Comparison of ENCODE assay signal across 37 cellular contexts in genomic region chr6:13600036-13600435, GRCh38.
"Had no signal": no experiment of that assay in that cellular context is flagged by ENCODE, and none has a peak within 500 bp of the region (broad histone marks: within the 10 kb centered on the region; RNA-seq: fewer than 3 reads in every experiment).

No MANE protein-coding gene starts in this region.

- ATAC-seq: activated CD8-positive, alpha-beta T cell treated with anti-CD3 and anti-CD28 coated beads for 36 hours; activated naive CD4-positive, alpha-beta T cell treated with anti-CD3 and anti-CD28 coated beads, Interleukin-2, amount 50 U/mL, for 72 hours; activated T-cell treated with anti-CD3 and anti-CD28 coated beads, Interleukin-2, amount 50 U/mL, for 4 hours; activated T-cell treated with anti-CD3 and anti-CD28 coated beads, Interleukin-2, amount 50 U/mL, for 72 hours; activated T-helper 17 cell treated with anti-CD3 and anti-CD28 coated beads, Interleukin-2, amount 50 U/mL, for 72 hours; body of pancreas had no signal

- H3K27me3 ChIP-seq: adrenal gland, ascending aorta, body of pancreas, brain microvascular endothelial cell, breast epithelium had no signal

- H3K4me1 ChIP-seq: adrenal gland, ascending aorta, breast epithelium had no signal

- H3K4me3 ChIP-seq: adrenal gland, ascending aorta, body of pancreas, breast epithelium had no signal

- FAIRE-seq: TTC549 had no signal

- H3K4me3 Mint-ChIP-seq: activated B cell treated with CpG ODN at 0.5 μM for 24 hours; activated CD4-positive, alpha-beta memory T cell treated with anti-CD3 and anti-CD28 coated beads for 36 hours; activated CD4-positive, alpha-beta T cell treated with anti-CD3 and anti-CD28 coated beads, Interleukin-2, amount 10 ng/mL, durations not matched to agents 24 days and 14 days; activated CD8-positive, alpha-beta T cell treated with anti-CD3 and anti-CD28 coated beads for 36 hours; activated naive CD4-positive, alpha-beta T cell treated with anti-CD3 and anti-CD28 coated beads for 36 hours; activated naive CD8-positive, alpha-beta T cell treated with anti-CD3 and anti-CD28 coated beads for 36 hours; activated T-cell treated with anti-CD3 and anti-CD28 coated beads, Interleukin-2, amount 50 U/mL, for 4 hours; activated T-cell treated with anti-CD3 and anti-CD28 coated beads, Interleukin-2, amount 50 U/mL, for 72 hours; activated T-helper 1 cell treated with anti-CD3 and anti-CD28 coated beads, Interleukin-12 subunit alpha, Interleukin-12 subunit beta, Interleukin-2, Interleukin-4 antibody, amounts not matched to agents 30 ng/mL and 10 ng/mL and 1 ng/mL, durations not matched to agents 14 hours and 24 hours and 36 hours; activated T-helper 17 cell treated with anti-CD3 and anti-CD28 coated beads, Interleukin-2, amount 50 U/mL, for 72 hours; T-helper 1 cell treated with Interleukin-12 subunit alpha and Interleukin-12 subunit beta and Interleukin-4 antibody, amounts not matched to agents 30 μg/mL and 1 μg/mL, for 36 hours; T-helper 2 cell treated with Interferon-gamma antibody and Interleukin-4, amounts not matched to agents 5 μg/mL and 100 μg/mL, for 36 hours had no signal

- H3K27me3 Mint-ChIP-seq: activated B cell treated with CpG ODN at 0.5 μM for 24 hours; activated CD4-positive, alpha-beta memory T cell treated with anti-CD3 and anti-CD28 coated beads for 36 hours; activated CD4-positive, alpha-beta T cell treated with anti-CD3 and anti-CD28 coated beads, Interleukin-2, amount 10 ng/mL, durations not matched to agents 24 days and 14 days; activated CD8-positive, alpha-beta T cell treated with anti-CD3 and anti-CD28 coated beads for 36 hours; activated naive CD8-positive, alpha-beta T cell treated with anti-CD3 and anti-CD28 coated beads for 36 hours; activated T-helper 17 cell treated with anti-CD3 and anti-CD28 coated beads, Interleukin-2, amount 50 U/mL, for 72 hours had no signal

- H3K36me3 Mint-ChIP-seq: activated naive CD4-positive, alpha-beta T cell treated with anti-CD3 and anti-CD28 coated beads, Interleukin-2, amount 50 U/mL, for 72 hours had no signal

- H3K4me1 Mint-ChIP-seq: activated B cell treated with CpG ODN at 0.5 μM for 24 hours; activated T-helper 17 cell treated with anti-CD3 and anti-CD28 coated beads, Interleukin-2, amount 50 U/mL, for 72 hours had no signal

- H3K9me3 ChIP-seq: adrenal gland, ascending aorta, body of pancreas, breast epithelium had no signal

- DNase-seq: activated B cell treated with CpG ODN at 0.5 μM for 24 hours; activated CD4-positive, alpha-beta memory T cell treated with anti-CD3 and anti-CD28 coated beads for 36 hours; activated CD4-positive, alpha-beta T cell treated with anti-CD3 and anti-CD28 coated beads for 4 hours; activated CD4-positive, alpha-beta T cell treated with anti-CD3 and anti-CD28 coated beads, Interleukin-2, amount 10 ng/mL, durations not matched to agents 24 days and 14 days; activated CD4-positive, alpha-beta T cell treated with anti-CD3 and anti-CD28 coated beads, Interleukin-2, amount 50 U/mL, for 1 hour; activated CD4-positive, alpha-beta T cell treated with anti-CD3 and anti-CD28 coated beads, Interleukin-2, amount 50 U/mL, for 4 hours; activated CD4-positive, CD25-positive, alpha-beta regulatory T cell treated with anti-CD3 and anti-CD28 coated beads, Interleukin-2, amount 50 U/mL, for 72 hours; activated CD8-positive, alpha-beta memory T cell treated with anti-CD3 and anti-CD28 coated beads, Interleukin-2, amount 50 U/mL, for 4 hours; activated CD8-positive, alpha-beta T cell treated with anti-CD3 and anti-CD28 coated beads for 36 hours; activated effector memory CD4-positive, alpha-beta T cell treated with anti-CD3 and anti-CD28 coated beads, Interleukin-2, amount 50 U/mL, for 16 hours; activated gamma-delta T cell treated with Interleukin-2 at 50 U/mL for 16 hours; activated naive CD4-positive, alpha-beta T cell; activated naive CD4-positive, alpha-beta T cell treated with anti-CD3 and anti-CD28 coated beads for 36 hours; activated naive CD4-positive, alpha-beta T cell treated with anti-CD3 and anti-CD28 coated beads, Interleukin-2, amount 50 U/mL, for 16 hours; activated naive CD8-positive, alpha-beta T cell treated with anti-CD3 and anti-CD28 coated beads for 36 hours; activated T-cell treated with anti-CD3 and anti-CD28 coated beads for 4 hours; activated T-cell treated with anti-CD3 and anti-CD28 coated beads, Interleukin-2, amount 50 U/mL, for 1 hour; activated T-cell treated with anti-CD3 and anti-CD28 coated beads, Interleukin-2, amount 50 U/mL, for 4 hours; activated T-cell treated with anti-CD3 and anti-CD28 coated beads, Interleukin-2, amount 50 U/mL, for 72 hours; adrenal gland; amygdala; anterior cingulate cortex; body of pancreas; brain microvascular endothelial cell; central memory CD4-positive, alpha-beta T cell; T-helper 1 cell; T-helper 2 cell; T-helper 9 cell had no signal

- H3K27ac Mint-ChIP-seq: activated B cell treated with CpG ODN at 0.5 μM for 24 hours; activated CD4-positive, alpha-beta memory T cell treated with anti-CD3 and anti-CD28 coated beads for 36 hours; activated CD4-positive, alpha-beta T cell treated with anti-CD3 and anti-CD28 coated beads, Interleukin-2, amount 10 ng/mL, durations not matched to agents 24 days and 14 days; activated CD8-positive, alpha-beta T cell treated with anti-CD3 and anti-CD28 coated beads for 36 hours; activated naive CD4-positive, alpha-beta T cell treated with anti-CD3 and anti-CD28 coated beads for 36 hours; activated naive CD8-positive, alpha-beta T cell treated with anti-CD3 and anti-CD28 coated beads for 36 hours; activated T-cell treated with anti-CD3 and anti-CD28 coated beads, Interleukin-2, amount 50 U/mL, for 72 hours; activated T-helper 1 cell treated with anti-CD3 and anti-CD28 coated beads, Interleukin-12 subunit alpha, Interleukin-12 subunit beta, Interleukin-2, Interleukin-4 antibody, amounts not matched to agents 30 ng/mL and 10 ng/mL and 1 ng/mL, durations not matched to agents 14 hours and 24 hours and 36 hours; activated T-helper 17 cell treated with anti-CD3 and anti-CD28 coated beads, Interleukin-2, amount 50 U/mL, for 72 hours; T-helper 1 cell treated with Interleukin-12 subunit alpha and Interleukin-12 subunit beta and Interleukin-4 antibody, amounts not matched to agents 30 μg/mL and 1 μg/mL, for 36 hours; T-helper 2 cell treated with Interferon-gamma antibody and Interleukin-4, amounts not matched to agents 5 μg/mL and 100 μg/mL, for 36 hours had no signal

- H3K9me3 Mint-ChIP-seq: activated B cell treated with CpG ODN at 0.5 μM for 24 hours; activated CD4-positive, alpha-beta memory T cell treated with anti-CD3 and anti-CD28 coated beads for 36 hours; activated CD4-positive, alpha-beta T cell treated with anti-CD3 and anti-CD28 coated beads, Interleukin-2, amount 10 ng/mL, durations not matched to agents 24 days and 14 days; activated CD8-positive, alpha-beta T cell treated with anti-CD3 and anti-CD28 coated beads for 36 hours; activated naive CD4-positive, alpha-beta T cell treated with anti-CD3 and anti-CD28 coated beads for 36 hours; activated naive CD4-positive, alpha-beta T cell treated with anti-CD3 and anti-CD28 coated beads, Interleukin-2, amount 50 U/mL, for 72 hours; activated naive CD8-positive, alpha-beta T cell treated with anti-CD3 and anti-CD28 coated beads for 36 hours; activated T-cell treated with anti-CD3 and anti-CD28 coated beads, Interleukin-2, amount 50 U/mL, for 4 hours; activated T-cell treated with anti-CD3 and anti-CD28 coated beads, Interleukin-2, amount 50 U/mL, for 72 hours; activated T-helper 1 cell treated with anti-CD3 and anti-CD28 coated beads, Interleukin-12 subunit alpha, Interleukin-12 subunit beta, Interleukin-2, Interleukin-4 antibody, amounts not matched to agents 30 ng/mL and 10 ng/mL and 1 ng/mL, durations not matched to agents 14 hours and 24 hours and 36 hours; activated T-helper 17 cell treated with anti-CD3 and anti-CD28 coated beads, Interleukin-2, amount 50 U/mL, for 72 hours; T-helper 1 cell treated with Interleukin-12 subunit alpha and Interleukin-12 subunit beta and Interleukin-4 antibody, amounts not matched to agents 30 μg/mL and 1 μg/mL, for 36 hours; T-helper 2 cell treated with Interferon-gamma antibody and Interleukin-4, amounts not matched to agents 5 μg/mL and 100 μg/mL, for 36 hours had no signal

- H3K27ac ChIP-seq: adrenal gland, ascending aorta, body of pancreas, brain microvascular endothelial cell, breast epithelium, VCaP had no signal
